Comparison of ENCODE assay signal across 8 cellular contexts in the genomic region with DNA sequence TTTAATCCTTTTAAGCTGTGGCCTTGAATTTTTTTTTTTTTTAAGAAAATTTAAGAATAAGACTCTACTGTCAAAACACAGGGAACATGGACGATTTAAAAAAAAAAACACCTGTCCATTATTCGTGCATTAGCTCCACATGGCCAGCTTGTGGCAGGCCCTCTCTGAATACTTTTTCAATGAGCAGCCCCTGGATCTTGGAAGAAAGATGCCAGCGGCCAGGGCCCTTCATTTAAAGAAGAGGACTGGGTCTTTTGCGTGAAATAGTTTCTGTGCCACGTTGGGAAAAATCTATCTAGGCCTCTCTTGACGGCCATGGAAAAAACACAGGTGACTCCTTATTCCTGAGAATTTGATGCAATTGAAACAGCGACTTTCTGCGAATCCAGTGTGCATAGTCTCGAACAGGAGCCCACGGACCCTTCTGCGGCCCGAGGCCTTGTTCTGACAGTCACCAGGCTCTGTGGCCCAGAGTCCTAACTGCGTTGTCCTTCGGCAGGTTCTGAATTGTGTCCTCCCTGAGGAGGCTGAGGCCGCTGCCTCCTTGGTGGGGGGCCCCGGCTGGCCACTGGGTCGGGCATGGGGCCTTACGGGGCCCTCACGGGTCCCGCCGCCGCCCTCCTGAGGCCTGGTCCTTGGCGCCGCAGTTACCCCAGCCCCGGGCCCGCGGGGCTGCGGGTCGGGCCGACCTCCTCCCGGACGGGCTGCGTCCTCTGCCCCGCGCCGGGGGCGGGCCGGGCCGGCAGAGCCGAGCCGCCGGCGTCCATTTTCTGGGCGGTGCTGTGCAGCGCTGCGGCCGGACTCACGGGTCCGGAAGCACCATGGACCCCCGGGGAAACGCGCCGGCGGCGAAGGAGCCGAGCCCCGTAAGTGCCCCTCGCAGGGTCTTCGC. TPM values are rescaled to one million over a fixed set of nuclear protein-coding genes. Genes with fewer than 3 reads are reported as not detected.
DNase-seq lines count a peak whose midpoint lies in the region; ATAC-seq, FAIRE-seq and TF ChIP-seq lines count a peak whose summit lies in the region.

No MANE protein-coding gene starts in this region.

- H2AFZ ChIP-seq in SU-DHL-6 (ENCODE audit: low read depth, low read length, severe bottlenecking), result peak overlapping the region; percentile 27

- peak; percentile 75 for TF ChIP-seq POLR2A in GM18951 (IDR thresholded peaks at IDR 0.05; ENCODE audit: extremely low read depth, insufficient read depth, insufficient read length)

- H3K79me2 ChIP-seq in SU-DHL-6 (ENCODE audit: insufficient read depth, low read length), result no peaks in the 10 kb centered on the region

- H3K4me3 ChIP-seq in BE2C (ENCODE audit: low read depth, low read length) (peak overlapping the region; percentile 73), SU-DHL-6 (ENCODE audit: insufficient read depth, low read length, poor library complexity, severe bottlenecking) (peak overlapping the region; percentile 43), kidney (ENCODE audit: low read length in 2 of 2) (peak overlapping the region; percentile 44 to 87)

- no peaks in the 10 kb centered on the region for H3K9me2 ChIP-seq in SU-DHL-6 (replicated peaks; ENCODE audit: insufficient read depth, low read length)

- in situ Hi-C loops in GM18951 (cut with MboI; ENCODE audit: low sequenced_read_pairs, unreplicated experiment) (no loop called here), T47D (cut with HindIII; ENCODE audit: low pct_unique_long_range_greater_than_20kb, low sequenced_read_pairs) (no loop called here)

- H3K36me3 ChIP-seq in BE2C (no peaks in the 10 kb centered on the region; the same call in 1 of the 2 replicates), SU-DHL-6 (ENCODE audit: low read length) (peaks cover 13% of the 10 kb centered on the region), kidney (ENCODE audit: control insufficient read depth in 1 of 2, insufficient read depth in 2 of 2, low read length in 2 of 2) (peaks cover 16 to 33% of the 10 kb centered on the region in 2 donors)

- H3F3A ChIP-seq in SU-DHL-6 (ENCODE audit: insufficient read depth), result peaks cover 6% of the 10 kb centered on the region; the same call in 1 of the 2 replicates

- H3K9ac ChIP-seq in SU-DHL-6 (ENCODE audit: low read length) (peak overlapping the region; percentile 54), kidney (ENCODE audit: low read length in 2 of 2) (peak overlapping the region; percentile 83 to 88)

- H4K20me1 ChIP-seq in SU-DHL-6 (ENCODE audit: low read depth, low read length), result no peaks in the 10 kb centered on the region

- peak overlapping the region; percentile 56 for H3K4me2 ChIP-seq in SU-DHL-6 (ENCODE audit: low read depth, low read length, poor library complexity, severe bottlenecking)

- intact Hi-C loops in kidney (cut with DNase I), result no loop called here

- H3K9me3 ChIP-seq in BE2C (no peaks in the 10 kb centered on the region), SU-DHL-6 (ENCODE audit: insufficient read depth, low read length) (no peaks in the 10 kb centered on the region), kidney (ENCODE audit: control insufficient read depth in 1 of 2, low read length in 2 of 2) (no peaks in the 10 kb centered on the region)

- no peak overlapping the region for H3K27ac ChIP-seq in SU-DHL-6 (ENCODE audit: low read depth, low read length)
- H3K27ac ChIP-seq in kidney (ENCODE audit: low read depth in 2 of 2, low read length in 2 of 2), result peak overlapping the region; percentile 87 to 96

- TF ChIP-seq CTCF in BE2C (IDR thresholded peaks at IDR 0.05; ENCODE audit: low read depth, low read length) (no peak), SU-DHL-6 (IDR thresholded peaks at IDR 0.05; ENCODE audit: insufficient read depth, low read length, poor library complexity, severe bottlenecking) (no peak), kidney (IDR thresholded peaks at IDR 0.05; ENCODE audit: borderline replicate concordance, extremely low read depth, insufficient read depth) (peak; percentile 10)

- peak; percentile 47 for ATAC-seq in HG03103 (IDR thresholded peaks at IDR 0.05; ENCODE audit: low read depth, unreplicated experiment)

- no peak for FAIRE-seq in kidney (lab: Jason Lieb, UNC)

- no peaks in the 10 kb centered on the region; the same call in 1 of the 2 replicates for H3K4me1 ChIP-seq in BE2C
- peaks cover 23 to 24% of the 10 kb centered on the region in 2 donors for H3K4me1 ChIP-seq in kidney (ENCODE audit: control insufficient read depth in 1 of 2, insufficient read depth in 1 of 2, low read depth in 1 of 2, low read length in 2 of 2)

- DNase-seq in BE2C, result peak; percentile 53
- DNase-seq in T47D (ENCODE audit: low read depth in 1 of 2, low spot score in 1 of 2), result peak; percentile 55 to 69
- peak; percentile 86 for DNase-seq in kidney
- peak; percentile 15 to 38 for DNase-seq in stimulated activated CD4-positive, alpha-beta T cell treated with anti-CD3 and anti-CD28 coated beads, Interleukin-4, amount 100 ng/mL, for 4 hours
- no peak for DNase-seq in epidermal melanocyte (ENCODE audit: insufficient read length, low spot score)

- no peaks in the 10 kb centered on the region for H3K27me3 ChIP-seq in BE2C
- H3K27me3 ChIP-seq in SU-DHL-6 (ENCODE audit: low read length), result no peaks in the 10 kb centered on the region

RNA-seq across cellular contexts. Expression of gene ZBTB38, which starts 33.5 kb away (rescaled TPM):
- 45.6 TPM for polyA plus RNA-seq in BE2C (2012; ENCODE audit: insufficient read depth, insufficient read length, low read depth)
- 113 TPM for total RNA-seq in kidney
- 8.6 TPM for polyA plus RNA-seq in kidney (ENCODE audit: insufficient read depth, low read depth, low replicate concordance)
